In the genomic region with DNA sequence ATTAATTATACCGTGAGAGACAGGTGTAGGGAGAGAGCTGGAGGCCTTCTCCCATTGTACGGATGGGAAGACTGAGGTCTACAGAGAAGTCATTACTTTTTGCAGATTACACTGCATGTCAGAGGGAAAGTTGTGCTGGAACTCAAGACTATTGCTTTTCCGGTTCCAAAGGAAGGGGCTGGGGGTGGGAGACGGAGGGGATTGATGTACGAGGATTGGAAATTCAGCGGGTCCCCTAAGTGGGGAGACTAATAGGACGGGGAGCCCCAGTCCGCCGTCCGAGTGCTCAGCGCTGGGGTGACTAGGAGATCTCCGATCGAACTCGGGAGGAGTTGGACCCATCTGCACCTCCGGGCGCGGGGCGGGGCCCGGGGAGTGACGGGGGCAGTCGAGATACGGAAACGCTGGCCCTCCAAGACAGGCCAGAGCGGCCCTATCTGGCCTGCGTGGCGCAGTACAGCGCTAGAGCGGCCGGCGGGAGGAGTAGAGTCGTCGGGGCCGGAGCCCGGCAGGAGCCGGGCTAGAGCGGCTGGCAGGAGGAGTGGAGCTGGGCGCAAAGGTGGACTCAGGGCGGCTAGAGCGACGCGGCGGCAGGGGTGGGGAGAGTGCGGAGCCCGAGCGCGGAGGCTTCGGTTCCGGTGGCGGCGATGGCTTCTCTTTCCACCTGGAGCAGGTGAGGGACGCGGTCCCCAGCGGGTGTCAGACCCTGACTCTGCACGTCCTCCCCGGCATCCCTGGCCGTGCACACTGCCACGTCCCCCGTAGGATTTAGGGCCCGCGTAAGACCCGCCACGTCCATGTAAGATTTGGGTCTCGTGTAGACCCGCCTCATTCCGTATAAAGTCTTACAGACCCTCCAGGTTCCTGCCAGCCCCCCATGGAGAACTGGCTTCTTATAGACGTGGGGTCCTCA, we compare ENCODE assay signal across 8 cellular contexts. TPM values are rescaled to one million over a fixed set of nuclear protein-coding genes. Genes with fewer than 3 reads are reported as not detected.
DNase-seq lines count a peak whose midpoint lies in the region; ATAC-seq and TF ChIP-seq lines count a peak whose summit lies in the region.

No MANE protein-coding gene starts in this region.

- DNase-seq in DMS53 (lab: John Stamatoyannopoulos, UW) (peak; percentile 100), PC-9 (peak; percentile 91 to 96)
- DNase-seq in activated T-cell treated with anti-CD3 and anti-CD28 coated beads, Interleukin-2, amount 50 U/mL, for 4 hours, result peak; percentile 83
- peak; percentile 81 for DNase-seq in stimulated activated CD8-positive, alpha-beta memory T cell treated with anti-CD3 and anti-CD28 coated beads, Interleukin-7, amount 100 ng/mL, for 24 hours (ENCODE audit: low read depth)

- peaks cover 31% of the 10 kb centered on the region for H3K4me1 ChIP-seq in PC-9 (replicated peaks; ENCODE audit: insufficient read depth)
- H3K4me1 ChIP-seq in muscle layer of duodenum (ENCODE audit: control insufficient read depth in 1 of 2, insufficient read depth in 2 of 2, low read length in 2 of 2), result peaks cover 7 to 28% of the 10 kb centered on the region in 2 donors

- no peaks in the 10 kb centered on the region for H3K9me3 Mint-ChIP-seq in activated T-cell treated with anti-CD3 and anti-CD28 coated beads, Interleukin-2, amount 50 U/mL, for 4 hours

- H3K4me2 ChIP-seq in PC-9, result peak overlapping the region; percentile 82

- H3K27me3 ChIP-seq in PC-9 (ENCODE audit: insufficient read depth, low read depth) (no peaks in the 10 kb centered on the region), muscle layer of duodenum (ENCODE audit: low read depth, low read length) (no peaks in the 10 kb centered on the region)

- H3K36me3 ChIP-seq in PC-9 (ENCODE audit: low read depth) (peaks cover 2% of the 10 kb centered on the region; the same call in 1 of the 2 replicates), muscle layer of duodenum (ENCODE audit: control insufficient read depth in 1 of 2, insufficient read depth in 2 of 2, low read length in 2 of 2) (peaks cover under 1 to 15% of the 10 kb centered on the region in 2 donors)

- TF ChIP-seq EP300 in Ishikawa (IDR thresholded peaks at IDR 0.05; ENCODE audit: borderline replicate concordance), result no peak

- BruUV-seq in PC-9 (replicated peaks; lab: Mats Ljungman, UMichigan), result TSS peak; percentile 86

- peaks cover 40% of the 10 kb centered on the region for H3K79me2 ChIP-seq in PC-9 (ENCODE audit: low read depth)

- TF ChIP-seq RAD21 in Ishikawa (IDR thresholded peaks at IDR 0.05; ENCODE audit: low read depth), result no peak

- no peaks in the 10 kb centered on the region for H3K27me3 Mint-ChIP-seq in activated T-cell treated with anti-CD3 and anti-CD28 coated beads, Interleukin-2, amount 50 U/mL, for 4 hours (ENCODE audit: low read depth)

- peaks cover 63% of the 10 kb centered on the region for H3K4me1 Mint-ChIP-seq in activated T-cell treated with anti-CD3 and anti-CD28 coated beads, Interleukin-2, amount 50 U/mL, for 4 hours (ENCODE audit: low read depth)

- CTCF ChIA-PET in PC-9 (lab: Charles Lee), result interaction anchor here (0.6 kb wide), 3 partner anchors 19 to 151 kb away, joined by 3 to 7 read pairs (median 3); no protein-coding TSS in a partner anchor

- H3F3A ChIP-seq in PC-9 (ENCODE audit: insufficient read depth, low read depth), result peaks cover 29% of the 10 kb centered on the region

- POLR2A ChIA-PET in PC-9 (lab: Charles Lee; ENCODE audit: unreplicated experiment), result interaction anchor here (0.6 kb wide), 4 partner anchors 211 to 1946 kb away, joined by 3 read pairs; no protein-coding TSS in a partner anchor

- intact Hi-C loops in PC-9 (cut with micrococcal nuclease; ENCODE audit: unreplicated experiment), result loop anchor here (1.0 kb wide), 1 partner anchor 25 kb away; no protein-coding TSS in a partner anchor

- peak; percentile 68 for ATAC-seq in GM21576 (IDR thresholded peaks at IDR 0.05; ENCODE audit: unreplicated experiment)
- peak; percentile 70 to 71 for ATAC-seq in activated T-cell treated with anti-CD3 and anti-CD28 coated beads, Interleukin-2, amount 50 U/mL, for 4 hours
- peak; percentile 92 for ATAC-seq in esophagus mucosa

- H3K4me3 ChIP-seq in PC-9, result peak overlapping the region; percentile 83
- H3K4me3 ChIP-seq in muscle layer of duodenum (ENCODE audit: low read depth in 1 of 2, low read length in 2 of 2), result peak overlapping the region; percentile 96 to 99

- no peak overlapping the region for H3K27ac ChIP-seq in PC-9
- H3K27ac ChIP-seq in muscle layer of duodenum (ENCODE audit: low read length), result peak overlapping the region; percentile 77

- H2AFZ ChIP-seq in PC-9, result peak overlapping the region; percentile 94

- peaks cover 10% of the 10 kb centered on the region for H3K36me3 Mint-ChIP-seq in activated T-cell treated with anti-CD3 and anti-CD28 coated beads, Interleukin-2, amount 50 U/mL, for 4 hours (ENCODE audit: insufficient read depth)

- H3K9me2 ChIP-seq in PC-9 (ENCODE audit: insufficient read depth), result no peaks in the 10 kb centered on the region

- H3K9me3 ChIP-seq in PC-9 (ENCODE audit: insufficient read depth, low read depth) (no peaks in the 10 kb centered on the region), muscle layer of duodenum (ENCODE audit: control insufficient read depth in 1 of 2, low read length in 2 of 2) (no peaks in the 10 kb centered on the region)

- H4K20me1 ChIP-seq in PC-9 (ENCODE audit: insufficient read depth), result 0 out of 2 replicates have a peak, but pooled peaks cover 6% of the 10 kb centered on the region

- no peak for TF ChIP-seq CTCF in PC-9 (conservative IDR thresholded peaks at IDR 0.05)

- H3K4me3 Mint-ChIP-seq in activated T-cell treated with anti-CD3 and anti-CD28 coated beads, Interleukin-2, amount 50 U/mL, for 4 hours, result peak overlapping the region; percentile 99

TF ChIP-seq in Ishikawa, 13 proteins besides CTCF, POLR2A, EP300 and RAD21:
- TF ChIP-seq TCF12 (IDR thresholded peaks at IDR 0.05; ENCODE audit: low read depth) (peak; percentile 55; the same call in 1 of the 2 replicates), REST (IDR thresholded peaks at IDR 0.05; ENCODE audit: low read depth) (no peak), USF1 (IDR thresholded peaks at IDR 0.05) (0 out of 2 replicates have a peak, but pooled peaks have one; percentile 1), CREB1 (IDR thresholded peaks at IDR 0.05; ENCODE audit: low read depth) (no peak), FOXM1 (IDR thresholded peaks at IDR 0.05; ENCODE audit: borderline replicate concordance, low read depth) (peak; percentile 33; the same call in 1 of the 2 replicates), NFIC (IDR thresholded peaks at IDR 0.05) (no peak), ZBTB7A (IDR thresholded peaks at IDR 0.05; ENCODE audit: low read depth) (no peak), YY1 (IDR thresholded peaks at IDR 0.05; ENCODE audit: low read depth) (peak; percentile 78), EGR1 (IDR thresholded peaks at IDR 0.05) (no peak), TAF1 (IDR thresholded peaks at IDR 0.05; ENCODE audit: low read depth) (no peak; the same call in 1 of the 2 replicates), CEBPB (IDR thresholded peaks at IDR 0.05) (no peak), TEAD4 (IDR thresholded peaks at IDR 0.05) (no peak)
- TF ChIP-seq, protein P1, sequence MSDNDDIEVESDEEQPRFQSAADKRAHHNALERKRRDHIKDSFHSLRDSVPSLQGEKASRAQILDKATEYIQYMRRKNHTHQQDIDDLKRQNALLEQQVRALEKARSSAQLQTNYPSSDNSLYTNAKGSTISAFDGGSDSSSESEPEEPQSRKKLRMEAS (IDR thresholded peaks at IDR 0.05), result peak; percentile 35
TF ChIP-seq in Ishikawa: peak in this region for 5.

RNA-seq across cellular contexts. Expression of gene ARHGEF1, which starts 1.1 kb away (rescaled TPM):
- total RNA-seq in PC-9 (2021) (101 and 109 TPM in 2 replicates), esophagus mucosa (53.9 TPM)
- 100 to 1,000 TPM; 286 to 314 (median 301) TPM for total RNA-seq in activated T-cell treated with anti-CD3 and anti-CD28 coated beads, Interleukin-2, amount 50 U/mL, for 4 hours

RNA-seq across cellular contexts. Expression of gene CD79A, which starts 7.0 kb away (rescaled TPM):
- 0.33 and 0.59 TPM in 2 replicates for total RNA-seq in PC-9 (2021)
- 1 to 10 TPM; 2.2 to 7.8 (median 2.7) TPM for total RNA-seq in activated T-cell treated with anti-CD3 and anti-CD28 coated beads, Interleukin-2, amount 50 U/mL, for 4 hours
- 2.6 TPM for total RNA-seq in esophagus mucosa

RNA-seq across cellular contexts. Expression of gene RPS19, which starts 24.0 kb away (rescaled TPM):
- total RNA-seq in PC-9 (2021) (2,593 and 3,356 TPM in 2 replicates), esophagus mucosa (2,011 TPM)
- total RNA-seq in activated T-cell treated with anti-CD3 and anti-CD28 coated beads, Interleukin-2, amount 50 U/mL, for 4 hours, result 1,000 to 10,000 TPM; 3,437 to 3,718 (median 3,468) TPM

RNA-seq across cellular contexts. Expression of gene DMRTC2, which starts 39.2 kb away (rescaled TPM):
- total RNA-seq in PC-9 (2021) (not detected in 2 replicates), esophagus mucosa (not detected)
- not detected for total RNA-seq in activated T-cell treated with anti-CD3 and anti-CD28 coated beads, Interleukin-2, amount 50 U/mL, for 4 hours

RNA-seq across cellular contexts. Expression of gene LYPD4, which starts 39.6 kb away (rescaled TPM):
- total RNA-seq in PC-9 (2021), result not detected in 2 replicates
- not detected for total RNA-seq in activated T-cell treated with anti-CD3 and anti-CD28 coated beads, Interleukin-2, amount 50 U/mL, for 4 hours
- not detected for total RNA-seq in esophagus mucosa
